1 cellular context compared by ENCODE assay signal in genomic region chr1:31181515-31182343, GRCh38.
TF ChIP-seq lines count a peak whose summit lies in the region.

No MANE protein-coding gene starts in this region.

TF ChIP-seq in A549, 52 proteins besides CTCF, POLR2A, EP300 and RAD21 (continued from another document):
- TF ChIP-seq TP53 (CRISPR knock-in tag; IDR thresholded peaks at IDR 0.05), result no peak
